ENCODE assay signal across 16 cellular contexts in the genomic region with DNA sequence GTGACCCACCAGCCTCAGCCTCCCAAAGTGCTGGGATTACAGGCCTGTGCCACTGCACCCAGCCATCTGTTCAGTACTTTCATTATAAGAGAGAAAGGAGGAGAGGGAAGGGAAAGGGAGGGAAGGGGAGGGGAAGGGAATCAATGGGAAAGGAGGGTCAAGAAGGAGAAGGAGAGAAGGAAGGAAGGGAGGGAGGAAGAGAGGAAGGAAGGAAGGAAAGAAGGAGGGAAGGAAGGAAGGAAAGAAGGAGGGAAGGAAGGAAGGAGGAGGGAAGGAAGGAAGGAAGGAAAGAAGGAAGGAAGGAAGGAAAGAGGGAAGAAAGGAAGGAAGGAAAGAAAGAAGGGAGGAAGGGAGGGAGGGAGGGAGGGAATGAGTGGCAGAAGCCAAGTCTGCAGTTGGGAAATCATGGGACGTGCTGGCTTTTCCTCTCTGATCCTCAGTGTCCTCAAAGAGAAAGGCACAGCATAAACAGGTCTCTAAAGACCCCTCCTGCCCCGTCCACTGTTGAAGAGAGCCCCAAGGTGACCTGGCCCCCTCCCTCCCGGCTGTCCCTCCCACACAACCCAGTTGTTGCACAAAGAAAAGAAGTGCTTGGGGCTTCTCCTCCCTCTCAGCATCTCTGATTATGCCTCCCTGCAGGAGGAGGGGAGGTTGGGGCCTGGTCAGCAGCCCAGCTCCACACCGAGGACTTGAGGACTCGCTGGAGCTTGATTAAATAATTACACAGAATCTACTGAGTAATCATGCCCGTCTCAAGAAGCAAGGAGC.
A peak's percentile ranks its signal among the peaks of the same experiment; 100 is the strongest.
DNase-seq lines count a peak whose midpoint lies in the region; ATAC-seq and TF ChIP-seq lines count a peak whose summit lies in the region.
"Had no signal": no experiment of that assay in that cellular context is flagged by ENCODE, and none has a peak within 500 bp of the region (broad histone marks: within the 10 kb centered on the region; RNA-seq: fewer than 3 reads in every experiment).

No MANE protein-coding gene starts in this region.

- H3K36me3 ChIP-seq in esophagus muscularis mucosa: no peaks in the 10 kb centered on the region
- no peaks in the 10 kb centered on the region for H3K36me3 ChIP-seq in parathyroid adenoma (ENCODE audit: control insufficient read depth, insufficient read depth, low read length)

- no peaks in the 10 kb centered on the region for H3K9me3 Mint-ChIP-seq in activated naive CD4-positive, alpha-beta T cell treated with anti-CD3 and anti-CD28 coated beads for 36 hours
- H3K9me3 Mint-ChIP-seq in stimulated activated naive B cell treated with anti-CD40 and anti-IgM and Interleukin-4, amounts not matched to agents 10 μg/mL and 1 μg/mL and 100 μg/mL, for 72 hours: no peaks in the 10 kb centered on the region
- no peaks in the 10 kb centered on the region for H3K9me3 Mint-ChIP-seq in stimulated activated effector memory CD8-positive, alpha-beta T cell treated with anti-CD3 and anti-CD28 coated beads, Interleukin-12 subunit alpha, Interleukin-12 subunit beta, amount 100 ng/mL, for 72 hours

- no peaks in the 10 kb centered on the region for H3K9me3 ChIP-seq in esophagus muscularis mucosa
- no peaks in the 10 kb centered on the region for H3K9me3 ChIP-seq in parathyroid adenoma (ENCODE audit: control insufficient read depth, low read length)

- H2AFZ ChIP-seq in parathyroid adenoma: peak overlapping the region; percentile 83

- no peak overlapping the region for H3K4me3 Mint-ChIP-seq in activated naive CD4-positive, alpha-beta T cell treated with anti-CD3 and anti-CD28 coated beads for 36 hours
- no peak overlapping the region for H3K4me3 Mint-ChIP-seq in stimulated activated naive B cell treated with anti-CD40 and anti-IgM and Interleukin-4, amounts not matched to agents 10 μg/mL and 1 μg/mL and 100 μg/mL, for 72 hours
- H3K4me3 Mint-ChIP-seq in stimulated activated effector memory CD8-positive, alpha-beta T cell treated with anti-CD3 and anti-CD28 coated beads, Interleukin-12 subunit alpha, Interleukin-12 subunit beta, amount 100 ng/mL, for 72 hours: no peak overlapping the region
- H3K4me3 Mint-ChIP-seq: CD14-positive monocyte had no signal

- no peak for ATAC-seq in stimulated activated naive B cell treated with anti-CD40 and anti-IgM and Interleukin-4, amounts not matched to agents 10 μg/mL and 1 μg/mL and 100 μg/mL, for 72 hours (replicated peaks)
- no peak for ATAC-seq in HG03439 (IDR thresholded peaks at IDR 0.05; ENCODE audit: unreplicated experiment)
- no peak for ATAC-seq in stimulated activated effector memory CD8-positive, alpha-beta T cell treated with anti-CD3 and anti-CD28 coated beads, Interleukin-12 subunit alpha, Interleukin-12 subunit beta, amount 100 ng/mL, for 72 hours
- ATAC-seq: Panc1, Right ventricle myocardium inferior had no signal

- no peak for TF ChIP-seq EP300 in esophagus muscularis mucosa (IDR thresholded peaks at IDR 0.05)

- CTCF ChIA-PET in activated naive CD4-positive, alpha-beta T cell treated with anti-CD3 and anti-CD28 coated beads for 36 hours (lab: Charles Lee): interaction anchor here (0.6 kb wide), 1 partner anchor 38 kb away, joined by 4 read pairs; no protein-coding TSS in a partner anchor

- WGBS in esophagus muscularis mucosa: 82% methylated on average over 6 of the region's 6 CpGs

- H3K27me3 ChIP-seq in esophagus muscularis mucosa (peaks cover 0 to 14% (median 0%) of the 10 kb centered on the region in 4 donors), parathyroid adenoma (ENCODE audit: control insufficient read depth, insufficient read depth, low read length) (no peaks in the 10 kb centered on the region)

- H3K9ac ChIP-seq in parathyroid adenoma: no peak overlapping the region

- no peak for TF ChIP-seq POLR2A in esophagus muscularis mucosa (IDR thresholded peaks at IDR 0.05; ENCODE audit: low read depth)

- H3K36me3 Mint-ChIP-seq in activated naive CD4-positive, alpha-beta T cell treated with anti-CD3 and anti-CD28 coated beads for 36 hours (ENCODE audit: low read depth): no peaks in the 10 kb centered on the region
- no peaks in the 10 kb centered on the region for H3K36me3 Mint-ChIP-seq in stimulated activated naive B cell treated with anti-CD40 and anti-IgM and Interleukin-4, amounts not matched to agents 10 μg/mL and 1 μg/mL and 100 μg/mL, for 72 hours
- H3K36me3 Mint-ChIP-seq in stimulated activated effector memory CD8-positive, alpha-beta T cell treated with anti-CD3 and anti-CD28 coated beads, Interleukin-12 subunit alpha, Interleukin-12 subunit beta, amount 100 ng/mL, for 72 hours: no peaks in the 10 kb centered on the region
- H3K36me3 Mint-ChIP-seq: CD14-positive monocyte had no signal

- peaks cover 5% of the 10 kb centered on the region for H3K4me1 Mint-ChIP-seq in activated naive CD4-positive, alpha-beta T cell treated with anti-CD3 and anti-CD28 coated beads for 36 hours (ENCODE audit: low read depth)
- peaks cover 3 to 18% of the 10 kb centered on the region in 2 donors for H3K4me1 Mint-ChIP-seq in stimulated activated naive B cell treated with anti-CD40 and anti-IgM and Interleukin-4, amounts not matched to agents 10 μg/mL and 1 μg/mL and 100 μg/mL, for 72 hours
- peaks cover 20% of the 10 kb centered on the region for H3K4me1 Mint-ChIP-seq in stimulated activated effector memory CD8-positive, alpha-beta T cell treated with anti-CD3 and anti-CD28 coated beads, Interleukin-12 subunit alpha, Interleukin-12 subunit beta, amount 100 ng/mL, for 72 hours

- peaks cover 5% of the 10 kb centered on the region for H3K79me2 ChIP-seq in parathyroid adenoma

- in situ Hi-C loops in GM13976 (cut with MboI; ENCODE audit: low sequenced_read_pairs, unreplicated experiment): no loop called here

- peak; percentile 2 for DNase-seq in GM13976 (ENCODE audit: low spot score)
- DNase-seq in NCI-H2227 (lab: John Stamatoyannopoulos, UW; ENCODE audit: unreplicated experiment): peak; percentile 18
- DNase-seq in esophagus muscularis mucosa (ENCODE audit: extremely low spot score): peak; percentile 47
- DNase-seq in activated naive CD4-positive, alpha-beta T cell treated with anti-CD3 and anti-CD28 coated beads for 36 hours: no peak
- DNase-seq in stimulated activated naive B cell treated with anti-CD40 and anti-IgM and Interleukin-4, amounts not matched to agents 10 μg/mL and 1 μg/mL and 100 μg/mL, for 72 hours: no peak
- DNase-seq in stimulated activated effector memory CD8-positive, alpha-beta T cell treated with anti-CD3 and anti-CD28 coated beads, Interleukin-12 subunit alpha, Interleukin-12 subunit beta, amount 100 ng/mL, for 72 hours (ENCODE audit: low spot score in 2 of 2): no peak
- DNase-seq: HCEC 1CT, NCI-H1048, NCI-H226, NCI-H524 treated with DMSO at 0.1 percent for 48 hours had no signal

- H3K27ac ChIP-seq in esophagus muscularis mucosa (replicated peaks in 1 of 4): no peak overlapping the region
- peak overlapping the region; percentile 63 for H3K27ac ChIP-seq in parathyroid adenoma
- H3K27ac ChIP-seq: SK-N-MC had no signal

- TF ChIP-seq CTCF in GM13976 (IDR thresholded peaks at IDR 0.05; ENCODE audit: borderline replicate concordance, control extremely low read depth, extremely low read depth, insufficient read depth, missing control alignments) (no peak), esophagus muscularis mucosa (IDR thresholded peaks at IDR 0.05) (no peak), parathyroid adenoma (IDR thresholded peaks at IDR 0.05) (no peak)

- intact Hi-C loops in esophagus muscularis mucosa (cut with DNase I): loop anchor here (5.0 to 10.0 kb wide), 3 partner anchors 385 to 1692 kb away; partner anchors contain the start of gene LPIN3
- intact Hi-C loops in activated naive CD4-positive, alpha-beta T cell treated with anti-CD3 and anti-CD28 coated beads for 36 hours (cut with micrococcal nuclease): loop anchor here (5.0 to 10.0 kb wide), 3 partner anchors 272 to 1695 kb away; partner anchors contain the start of gene MAFB

- no peak overlapping the region for H3K4me3 ChIP-seq in esophagus muscularis mucosa
- H3K4me3 ChIP-seq in parathyroid adenoma (ENCODE audit: low read depth, low read length): no peak overlapping the region
- H3K4me3 ChIP-seq: SK-N-MC had no signal

- H3K4me2 ChIP-seq in parathyroid adenoma (ENCODE audit: low read length): no peak overlapping the region

- H3K27ac Mint-ChIP-seq in activated naive CD4-positive, alpha-beta T cell treated with anti-CD3 and anti-CD28 coated beads for 36 hours: no peak overlapping the region
- no peak overlapping the region for H3K27ac Mint-ChIP-seq in stimulated activated naive B cell treated with anti-CD40 and anti-IgM and Interleukin-4, amounts not matched to agents 10 μg/mL and 1 μg/mL and 100 μg/mL, for 72 hours
- no peak overlapping the region for H3K27ac Mint-ChIP-seq in stimulated activated effector memory CD8-positive, alpha-beta T cell treated with anti-CD3 and anti-CD28 coated beads, Interleukin-12 subunit alpha, Interleukin-12 subunit beta, amount 100 ng/mL, for 72 hours

- peaks cover 2% of the 10 kb centered on the region for H3K27me3 Mint-ChIP-seq in activated naive CD4-positive, alpha-beta T cell treated with anti-CD3 and anti-CD28 coated beads for 36 hours (ENCODE audit: low read depth)
- peaks cover 8 to 36% of the 10 kb centered on the region in 2 donors for H3K27me3 Mint-ChIP-seq in stimulated activated naive B cell treated with anti-CD40 and anti-IgM and Interleukin-4, amounts not matched to agents 10 μg/mL and 1 μg/mL and 100 μg/mL, for 72 hours

- H3K4me1 ChIP-seq in esophagus muscularis mucosa (peaks cover 0 to 5% (median 2%) of the 10 kb centered on the region in 4 donors), parathyroid adenoma (peaks cover 27% of the 10 kb centered on the region)

Comparison
In these comparisons a context has a peak if more than half of its experiments do, and no peak if none do; other contexts are left out.
1. DNase-seq: peak in GM13976 (single experiment), NCI-H2227 (single experiment) and esophagus muscularis mucosa (single experiment); none in activated naive CD4-positive, alpha-beta T cell treated with anti-CD3 and anti-CD28 coated beads for 36 hours (single experiment), stimulated activated naive B cell treated with anti-CD40 and anti-IgM and Interleukin-4, amounts not matched to agents 10 μg/mL and 1 μg/mL and 100 μg/mL, for 72 hours (single experiment) and stimulated activated effector memory CD8-positive, alpha-beta T cell treated with anti-CD3 and anti-CD28 coated beads, Interleukin-12 subunit alpha, Interleukin-12 subunit beta, amount 100 ng/mL, for 72 hours (0 of 2).